18 cellular contexts compared by ENCODE assay signal in genomic region chr14:63545431-63545830, GRCh38. TPM values are rescaled to one million over a fixed set of nuclear protein-coding genes. Genes with fewer than 3 reads are reported as not detected.
DNase-seq lines count a peak whose midpoint lies in the region; TF ChIP-seq lines count a peak whose summit lies in the region.
"Had no signal": no experiment of that assay in that cellular context is flagged by ENCODE, and none has a peak within 500 bp of the region (broad histone marks: within the 10 kb centered on the region; RNA-seq: fewer than 3 reads in every experiment).

No MANE protein-coding gene starts in this region.

- no peak overlapping the region for H3K27ac Mint-ChIP-seq in neural crest cell (ENCODE audit: unreplicated experiment)
- H3K27ac Mint-ChIP-seq: CD14-positive monocyte; CD8-positive, alpha-beta T cell had no signal

- H3K4me3 ChIP-seq in BE2C (ENCODE audit: low read depth, low read length) (no peak overlapping the region), HEK293 (ENCODE audit: low read depth, low read length) (no peak overlapping the region), Karpas-422 (ENCODE audit: low read length) (no peak overlapping the region)
- H3K4me3 ChIP-seq: BLaER1 treated with 17β-estradiol and CSF1 and Interleukin-3, amounts not matched to agents 10 nM and 100 nM; HAP-1 had no signal

- H3K4me2 ChIP-seq in Karpas-422 (ENCODE audit: low read depth, low read length, poor library complexity, severe bottlenecking): peak overlapping the region; percentile 64

- H3K27me3 ChIP-seq in BE2C (no peaks in the 10 kb centered on the region), Karpas-422 (ENCODE audit: low read length) (no peaks in the 10 kb centered on the region)
- H3K27me3 ChIP-seq: BLaER1 treated with 17β-estradiol and CSF1 and Interleukin-3, amounts not matched to agents 10 nM and 100 nM had no signal

- H3K36me3 Mint-ChIP-seq in neural crest cell (ENCODE audit: low read depth): peaks cover 5% of the 10 kb centered on the region
- H3K36me3 Mint-ChIP-seq: CD14-positive monocyte had no signal

- no peaks in the 10 kb centered on the region for H3K9me2 ChIP-seq in Karpas-422 (replicated peaks; ENCODE audit: insufficient read depth, low read length)

- H3K9me3 ChIP-seq in BE2C (no peaks in the 10 kb centered on the region), HEK293 (ENCODE audit: control insufficient read depth, insufficient read depth, low read depth, low read length) (no peaks in the 10 kb centered on the region), Karpas-422 (ENCODE audit: low read length) (no peaks in the 10 kb centered on the region)
- H3K9me3 ChIP-seq: BLaER1 treated with 17β-estradiol and CSF1 and Interleukin-3, amounts not matched to agents 10 nM and 100 nM; Caco-2; HAP-1 had no signal

- H3K4me1 ChIP-seq in BE2C: peaks cover 3% of the 10 kb centered on the region; the same call in 1 of the 2 replicates
- H3K4me1 ChIP-seq in HEK293 (ENCODE audit: control insufficient read depth, insufficient read depth, low read length): no peaks in the 10 kb centered on the region; the same call in 1 of the 2 replicates
- peaks cover 31% of the 10 kb centered on the region for H3K4me1 ChIP-seq in Karpas-422 (ENCODE audit: low read length)

- no peaks in the 10 kb centered on the region for H3K9me3 Mint-ChIP-seq in neural crest cell
- H3K9me3 Mint-ChIP-seq: CD14-positive monocyte; CD8-positive, alpha-beta T cell had no signal

- peaks cover 14% of the 10 kb centered on the region; the same call in 1 of the 2 replicates for H4K20me1 ChIP-seq in Karpas-422 (ENCODE audit: insufficient read depth, low read depth, low read length)

- DNase-seq in BE2C: peak; percentile 17
- DNase-seq in Karpas-422: no peak
- no peak for DNase-seq in neural crest cell (ENCODE audit: low read depth, low spot score)
- no peak for DNase-seq in cerebellar cortex (ENCODE audit: low spot score)
- DNase-seq in NCI-H1930 (lab: John Stamatoyannopoulos, UW): no peak
- no peak for DNase-seq in HK-2 (ENCODE audit: unreplicated experiment)
- no peak for DNase-seq in stimulated activated CD4-positive, alpha-beta T cell treated with anti-CD3 and anti-CD28 coated beads, Interleukin-4, amount 100 ng/mL, for 1 hour
- DNase-seq: Caco-2; CD8-positive, alpha-beta T cell; DMS153; DND-41; GOT3 had no signal

- H3K79me2 ChIP-seq in Karpas-422 (ENCODE audit: low read length): peaks cover 30% of the 10 kb centered on the region

- H3K9ac ChIP-seq in Karpas-422 (ENCODE audit: low read length): no peak overlapping the region; the same call in 1 of the 2 replicates
- H3K9ac ChIP-seq: BLaER1 treated with 17β-estradiol and CSF1 and Interleukin-3, amounts not matched to agents 10 nM and 100 nM had no signal

- H3K4me1 Mint-ChIP-seq in neural crest cell: peaks cover 30% of the 10 kb centered on the region

- CTCF ChIA-PET in HEK293 (lab: Yijun Ruan, JAX): no interaction called here

- H3K27me3 Mint-ChIP-seq in neural crest cell (ENCODE audit: low read depth): no peaks in the 10 kb centered on the region
- H3K27me3 Mint-ChIP-seq: B cell had no signal

- H2AFZ ChIP-seq in Karpas-422 (ENCODE audit: low read length): no peak overlapping the region

- H3K36me3 ChIP-seq in BE2C (0 out of 2 replicates have a peak, but pooled peaks cover 2% of the 10 kb centered on the region), HEK293 (ENCODE audit: control insufficient read depth in 2 of 2, insufficient read depth in 1 of 2, low read length in 2 of 2) (no peaks in the 10 kb centered on the region; a peak in 1 of 3 replicates), Karpas-422 (ENCODE audit: insufficient read depth, low read length) (no peaks in the 10 kb centered on the region)

- H3K4me3 Mint-ChIP-seq in neural crest cell: peak overlapping the region; percentile 27
- H3K4me3 Mint-ChIP-seq: CD14-positive monocyte had no signal

- POLR2A ChIA-PET in HEK293 (lab: Yijun Ruan, JAX): no interaction called here

- TF ChIP-seq CTCF in BE2C (IDR thresholded peaks at IDR 0.05; ENCODE audit: low read depth, low read length) (no peak), HEK293 (tag by site-specific recombination; IDR thresholded peaks at IDR 0.05) (no peak), neural crest cell (conservative IDR thresholded peaks at IDR 0.05) (no peak)

- H3K27ac ChIP-seq in HEK293 (ENCODE audit: extremely low read depth, low read depth, low read length) (no peak overlapping the region), Karpas-422 (ENCODE audit: low read length) (peak overlapping the region; percentile 80; the same call in 1 of the 2 replicates)
- H3K27ac ChIP-seq: 22Rv1; BLaER1 treated with 17β-estradiol and CSF1 and Interleukin-3, amounts not matched to agents 10 nM and 100 nM had no signal

TF ChIP-seq in HEK293, 187 proteins besides CTCF, POLR2A, EP300 and RAD21:
- TF ChIP-seq ZSCAN30 (tag by site-specific recombination; IDR thresholded peaks at IDR 0.05): no peak
- TF ChIP-seq ZNF692 (tag by site-specific recombination; IDR thresholded peaks at IDR 0.05): peak; percentile 89
- TF ChIP-seq, protein P1, sequence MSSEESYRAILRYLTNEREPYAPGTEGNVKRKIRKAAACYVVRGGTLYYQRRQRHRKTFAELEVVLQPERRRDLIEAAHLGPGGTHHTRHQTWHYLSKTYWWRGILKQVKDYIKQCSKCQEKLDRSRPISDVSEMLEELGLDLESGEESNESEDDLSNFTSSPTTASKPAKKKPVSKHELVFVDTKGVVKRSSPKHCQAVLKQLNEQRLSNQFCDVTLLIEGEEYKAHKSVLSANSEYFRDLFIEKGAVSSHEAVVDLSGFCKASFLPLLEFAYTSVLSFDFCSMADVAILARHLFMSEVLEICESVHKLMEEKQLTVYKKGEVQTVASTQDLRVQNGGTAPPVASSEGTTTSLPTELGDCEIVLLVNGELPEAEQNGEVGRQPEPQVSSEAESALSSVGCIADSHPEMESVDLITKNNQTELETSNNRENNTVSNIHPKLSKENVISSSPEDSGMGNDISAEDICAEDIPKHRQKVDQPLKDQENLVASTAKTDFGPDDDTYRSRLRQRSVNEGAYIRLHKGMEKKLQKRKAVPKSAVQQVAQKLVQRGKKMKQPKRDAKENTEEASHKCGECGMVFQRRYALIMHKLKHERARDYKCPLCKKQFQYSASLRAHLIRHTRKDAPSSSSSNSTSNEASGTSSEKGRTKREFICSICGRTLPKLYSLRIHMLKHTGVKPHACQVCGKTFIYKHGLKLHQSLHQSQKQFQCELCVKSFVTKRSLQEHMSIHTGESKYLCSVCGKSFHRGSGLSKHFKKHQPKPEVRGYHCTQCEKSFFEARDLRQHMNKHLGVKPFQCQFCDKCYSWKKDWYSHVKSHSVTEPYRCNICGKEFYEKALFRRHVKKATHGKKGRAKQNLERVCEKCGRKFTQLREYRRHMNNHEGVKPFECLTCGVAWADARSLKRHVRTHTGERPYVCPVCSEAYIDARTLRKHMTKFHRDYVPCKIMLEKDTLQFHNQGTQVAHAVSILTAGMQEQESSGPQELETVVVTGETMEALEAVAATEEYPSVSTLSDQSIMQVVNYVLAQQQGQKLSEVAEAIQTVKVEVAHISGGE (tag by site-specific recombination; conservative IDR thresholded peaks at IDR 0.05; ENCODE audit: low read depth): no peak
- peak; percentile 70 for TF ChIP-seq ZFP69B (tag by site-specific recombination; IDR thresholded peaks at IDR 0.05)
- no peak for TF ChIP-seq ZNF558 (tag by site-specific recombination; IDR thresholded peaks at IDR 0.05)
- TF ChIP-seq, protein P2, sequence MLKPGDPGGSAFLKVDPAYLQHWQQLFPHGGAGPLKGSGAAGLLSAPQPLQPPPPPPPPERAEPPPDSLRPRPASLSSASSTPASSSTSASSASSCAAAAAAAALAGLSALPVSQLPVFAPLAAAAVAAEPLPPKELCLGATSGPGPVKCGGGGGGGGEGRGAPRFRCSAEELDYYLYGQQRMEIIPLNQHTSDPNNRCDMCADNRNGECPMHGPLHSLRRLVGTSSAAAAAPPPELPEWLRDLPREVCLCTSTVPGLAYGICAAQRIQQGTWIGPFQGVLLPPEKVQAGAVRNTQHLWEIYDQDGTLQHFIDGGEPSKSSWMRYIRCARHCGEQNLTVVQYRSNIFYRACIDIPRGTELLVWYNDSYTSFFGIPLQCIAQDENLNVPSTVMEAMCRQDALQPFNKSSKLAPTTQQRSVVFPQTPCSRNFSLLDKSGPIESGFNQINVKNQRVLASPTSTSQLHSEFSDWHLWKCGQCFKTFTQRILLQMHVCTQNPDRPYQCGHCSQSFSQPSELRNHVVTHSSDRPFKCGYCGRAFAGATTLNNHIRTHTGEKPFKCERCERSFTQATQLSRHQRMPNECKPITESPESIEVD (tag by site-specific recombination; IDR thresholded peaks at IDR 0.05): peak; percentile 60
- peak; percentile 21; the same call in 1 of the 2 replicates for TF ChIP-seq ZXDB (tag by site-specific recombination; IDR thresholded peaks at IDR 0.05)

RNA-seq across cellular contexts. Expression of gene PPP2R5E, which starts 2.3 kb away (rescaled TPM):
- polyA plus RNA-seq in BE2C (2012; ENCODE audit: insufficient read depth, insufficient read length, low read depth): 14.7 TPM
- 25.6 and 58.3 TPM in 2 replicates for total RNA-seq in Karpas-422 (2014; rRNA removed; shearing (Covaris generic); ENCODE audit: low replicate concordance)
- total RNA-seq in neural crest cell: 67.3 and 70.3 TPM in 2 replicates
